Comparison of ENCODE assay signal across 3 cellular contexts in the genomic region with DNA sequence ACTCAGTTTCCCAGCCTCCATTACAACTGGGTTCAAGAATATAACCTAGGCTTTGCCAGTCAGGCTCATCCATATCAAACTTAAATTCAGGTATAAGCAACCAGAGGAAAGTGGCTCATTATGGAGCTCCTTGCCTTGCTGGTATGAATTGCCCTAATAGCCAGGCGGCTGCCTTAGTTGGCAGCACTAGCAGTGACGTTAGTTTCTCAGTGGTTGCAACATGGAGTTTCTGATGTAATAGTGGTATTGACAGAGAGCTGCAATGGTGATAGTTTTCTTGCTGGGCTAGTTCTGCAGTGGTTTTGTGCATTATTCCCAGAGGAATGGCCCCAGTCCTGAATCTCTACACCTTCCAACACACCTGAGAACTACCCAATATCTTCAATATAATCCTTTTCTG.
TF ChIP-seq lines count a peak whose summit lies in the region.

No MANE protein-coding gene starts in this region.

TF ChIP-seq in HCT116, 20 proteins besides CTCF, POLR2A, EP300 and RAD21:
- TF ChIP-seq EZH2 (IDR thresholded peaks at IDR 0.05) = no peak
- TF ChIP-seq, protein P1, sequence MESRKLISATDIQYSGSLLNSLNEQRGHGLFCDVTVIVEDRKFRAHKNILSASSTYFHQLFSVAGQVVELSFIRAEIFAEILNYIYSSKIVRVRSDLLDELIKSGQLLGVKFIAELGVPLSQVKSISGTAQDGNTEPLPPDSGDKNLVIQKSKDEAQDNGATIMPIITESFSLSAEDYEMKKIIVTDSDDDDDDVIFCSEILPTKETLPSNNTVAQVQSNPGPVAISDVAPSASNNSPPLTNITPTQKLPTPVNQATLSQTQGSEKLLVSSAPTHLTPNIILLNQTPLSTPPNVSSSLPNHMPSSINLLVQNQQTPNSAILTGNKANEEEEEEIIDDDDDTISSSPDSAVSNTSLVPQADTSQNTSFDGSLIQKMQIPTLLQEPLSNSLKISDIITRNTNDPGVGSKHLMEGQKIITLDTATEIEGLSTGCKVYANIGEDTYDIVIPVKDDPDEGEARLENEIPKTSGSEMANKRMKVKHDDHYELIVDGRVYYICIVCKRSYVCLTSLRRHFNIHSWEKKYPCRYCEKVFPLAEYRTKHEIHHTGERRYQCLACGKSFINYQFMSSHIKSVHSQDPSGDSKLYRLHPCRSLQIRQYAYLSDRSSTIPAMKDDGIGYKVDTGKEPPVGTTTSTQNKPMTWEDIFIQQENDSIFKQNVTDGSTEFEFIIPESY (IDR thresholded peaks at IDR 0.05; ENCODE audit: extremely low read depth, insufficient replicate concordance, low read length) = no peak

TF ChIP-seq in H1, 55 proteins besides CTCF, POLR2A, EP300 and RAD21:
- TF ChIP-seq CEBPB (IDR thresholded peaks at IDR 0.05; ENCODE audit: low read depth, low read length) = peak; percentile 12; the same call in 1 of the 2 replicates
- no peak for TF ChIP-seq CBX5 (IDR thresholded peaks at IDR 0.05; ENCODE audit: low read depth, low read length)

TF ChIP-seq in SK-N-SH, 30 proteins besides CTCF, POLR2A, EP300 and RAD21:
- TF ChIP-seq ELF1 (IDR thresholded peaks at IDR 0.05) (no peak), GATA2 (CRISPR knock-in tag; IDR thresholded peaks at IDR 0.05) (no peak), TEAD4 (IDR thresholded peaks at IDR 0.05; ENCODE audit: borderline replicate concordance, insufficient read depth) (no peak), TAF1 (IDR thresholded peaks at IDR 0.05; ENCODE audit: borderline replicate concordance, low read depth, low read length) (no peak), JUND (IDR thresholded peaks at IDR 0.05) (no peak), FOXJ3 (CRISPR knock-in tag; IDR thresholded peaks at IDR 0.05) (no peak), RXRA (IDR thresholded peaks at IDR 0.05; ENCODE audit: borderline replicate concordance, low read depth) (no peak), FOXM1 (IDR thresholded peaks at IDR 0.05; ENCODE audit: low read depth) (no peak), EZH2phosphoT487 (IDR thresholded peaks at IDR 0.05; ENCODE audit: borderline replicate concordance, low read depth) (no peak), RCOR1 (IDR thresholded peaks at IDR 0.05; ENCODE audit: low read length) (no peak), MXI1 (IDR thresholded peaks at IDR 0.05; ENCODE audit: low read depth, low read length) (no peak), SMC3 (IDR thresholded peaks at IDR 0.05; ENCODE audit: low read depth, low read length) (no peak), CHD2 (IDR thresholded peaks at IDR 0.05; ENCODE audit: low read length, partially characterized antibody) (no peak), MEF2A (IDR thresholded peaks at IDR 0.05; ENCODE audit: borderline replicate concordance, low read depth) (no peak), POLR2AphosphoS5 (IDR thresholded peaks at IDR 0.05; ENCODE audit: low read depth, low read length) (no peak), RFX5 (IDR thresholded peaks at IDR 0.05; ENCODE audit: low read length) (no peak)
- TF ChIP-seq, protein P2, sequence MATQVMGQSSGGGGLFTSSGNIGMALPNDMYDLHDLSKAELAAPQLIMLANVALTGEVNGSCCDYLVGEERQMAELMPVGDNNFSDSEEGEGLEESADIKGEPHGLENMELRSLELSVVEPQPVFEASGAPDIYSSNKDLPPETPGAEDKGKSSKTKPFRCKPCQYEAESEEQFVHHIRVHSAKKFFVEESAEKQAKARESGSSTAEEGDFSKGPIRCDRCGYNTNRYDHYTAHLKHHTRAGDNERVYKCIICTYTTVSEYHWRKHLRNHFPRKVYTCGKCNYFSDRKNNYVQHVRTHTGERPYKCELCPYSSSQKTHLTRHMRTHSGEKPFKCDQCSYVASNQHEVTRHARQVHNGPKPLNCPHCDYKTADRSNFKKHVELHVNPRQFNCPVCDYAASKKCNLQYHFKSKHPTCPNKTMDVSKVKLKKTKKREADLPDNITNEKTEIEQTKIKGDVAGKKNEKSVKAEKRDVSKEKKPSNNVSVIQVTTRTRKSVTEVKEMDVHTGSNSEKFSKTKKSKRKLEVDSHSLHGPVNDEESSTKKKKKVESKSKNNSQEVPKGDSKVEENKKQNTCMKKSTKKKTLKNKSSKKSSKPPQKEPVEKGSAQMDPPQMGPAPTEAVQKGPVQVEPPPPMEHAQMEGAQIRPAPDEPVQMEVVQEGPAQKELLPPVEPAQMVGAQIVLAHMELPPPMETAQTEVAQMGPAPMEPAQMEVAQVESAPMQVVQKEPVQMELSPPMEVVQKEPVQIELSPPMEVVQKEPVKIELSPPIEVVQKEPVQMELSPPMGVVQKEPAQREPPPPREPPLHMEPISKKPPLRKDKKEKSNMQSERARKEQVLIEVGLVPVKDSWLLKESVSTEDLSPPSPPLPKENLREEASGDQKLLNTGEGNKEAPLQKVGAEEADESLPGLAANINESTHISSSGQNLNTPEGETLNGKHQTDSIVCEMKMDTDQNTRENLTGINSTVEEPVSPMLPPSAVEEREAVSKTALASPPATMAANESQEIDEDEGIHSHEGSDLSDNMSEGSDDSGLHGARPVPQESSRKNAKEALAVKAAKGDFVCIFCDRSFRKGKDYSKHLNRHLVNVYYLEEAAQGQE (IDR thresholded peaks at IDR 0.05; ENCODE audit: low read depth, low read length) = no peak
- TF ChIP-seq, protein P1 (IDR thresholded peaks at IDR 0.05; ENCODE audit: borderline replicate concordance, low read depth) = no peak
- TF ChIP-seq, protein P3, sequence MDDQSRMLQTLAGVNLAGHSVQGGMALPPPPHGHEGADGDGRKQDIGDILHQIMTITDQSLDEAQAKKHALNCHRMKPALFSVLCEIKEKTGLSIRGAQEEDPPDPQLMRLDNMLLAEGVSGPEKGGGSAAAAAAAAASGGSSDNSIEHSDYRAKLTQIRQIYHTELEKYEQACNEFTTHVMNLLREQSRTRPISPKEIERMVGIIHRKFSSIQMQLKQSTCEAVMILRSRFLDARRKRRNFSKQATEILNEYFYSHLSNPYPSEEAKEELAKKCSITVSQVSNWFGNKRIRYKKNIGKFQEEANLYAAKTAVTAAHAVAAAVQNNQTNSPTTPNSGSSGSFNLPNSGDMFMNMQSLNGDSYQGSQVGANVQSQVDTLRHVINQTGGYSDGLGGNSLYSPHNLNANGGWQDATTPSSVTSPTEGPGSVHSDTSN (IDR thresholded peaks at IDR 0.05) = no peak
